In the genomic region with DNA sequence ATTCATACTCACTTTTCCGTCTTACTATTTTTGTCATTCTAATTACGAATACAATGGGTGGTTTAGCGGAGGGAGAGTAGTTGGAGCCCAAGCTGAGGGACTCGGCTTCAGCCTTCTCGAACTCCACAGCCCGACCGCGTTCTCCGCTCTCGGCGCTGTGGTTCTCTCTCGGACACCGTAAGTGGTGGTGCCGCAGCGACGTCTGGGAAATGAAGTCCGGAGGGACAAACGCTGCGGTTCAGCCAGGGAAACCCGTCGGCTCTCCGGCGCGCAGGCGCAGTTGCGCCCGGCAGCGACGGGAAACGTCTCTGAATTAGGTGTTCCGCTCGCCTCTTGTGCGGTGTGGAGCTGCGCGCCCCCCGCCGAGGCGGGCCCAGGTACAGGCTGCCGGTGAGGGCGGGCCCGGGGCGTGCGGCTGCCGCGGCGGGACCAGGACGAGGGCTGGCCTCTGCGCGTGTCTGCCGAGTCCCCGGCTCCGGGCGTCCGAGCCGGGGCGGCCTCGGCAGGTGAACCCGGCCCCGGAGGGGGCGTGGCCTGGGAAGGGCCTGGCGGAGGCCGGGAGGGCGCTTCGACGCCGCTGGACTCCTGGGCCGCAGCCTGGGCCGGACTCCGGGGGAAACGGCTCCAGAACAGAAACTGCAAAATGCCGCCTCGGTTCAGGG, we compare ENCODE assay signal across 8 cellular contexts. TPM values are rescaled to one million over a fixed set of nuclear protein-coding genes. Genes with fewer than 3 reads are reported as not detected.
DNase-seq lines count a peak whose midpoint lies in the region; ATAC-seq and TF ChIP-seq lines count a peak whose summit lies in the region.

A gene (plus strand): TSS at position 277 of the 662 bp plus-strand sequence. CDS start 1,201 bp downstream, outside the sequence.

- 0 to 2% (median 1%) methylated on average over 16 to 72 of the region's 72 CpGs for WGBS in spleen, 5 donors

- H3K27me3 ChIP-seq in spleen (replicated peaks in 1 of 7): no peaks in the 10 kb centered on the region

- peak within 1 kb of the TSS; percentile 77 for H3K4me3 Mint-ChIP-seq in activated CD4-positive, alpha-beta T cell treated with anti-CD3 and anti-CD28 coated beads for 36 hours
- H3K4me3 Mint-ChIP-seq in chondrocyte (ENCODE audit: unreplicated experiment): peak within 1 kb of the TSS; percentile 94

- TF ChIP-seq CTCF in chondrocyte (IDR thresholded peaks at IDR 0.05) (no peak), spleen (IDR thresholded peaks at IDR 0.05 in 8 of 11, conservative IDR thresholded peaks at IDR 0.05 in 3 of 11) (peak in 1 of 11 experiments; percentile 23)

- CTCF ChIA-PET in activated CD4-positive, alpha-beta T cell treated with anti-CD3 and anti-CD28 coated beads for 36 hours (lab: Charles Lee): interaction anchor here (0.6 kb wide), 1 partner anchor 36 kb away, joined by 4 read pairs; no protein-coding TSS in a partner anchor

- peak; percentile 89 for ATAC-seq in HG02884 (IDR thresholded peaks at IDR 0.05; ENCODE audit: unreplicated experiment)
- peak; percentile 97 for ATAC-seq in activated CD4-positive, alpha-beta T cell treated with anti-CD3 and anti-CD28 coated beads for 36 hours

- H3K36me3 ChIP-seq in ES-I3 (ENCODE audit: insufficient read depth, low read length): no peaks in the 10 kb centered on the region; the same call in 1 of the 2 replicates
- peaks cover 9 to 38% (median 30%) of the 10 kb centered on the region in 6 donors for H3K36me3 ChIP-seq in spleen

- peak; percentile 81 for DNase-seq in NCI-H2227 treated with DMSO at 0.1 percent for 48 hours (lab: John Stamatoyannopoulos, UW)
- DNase-seq in activated CD4-positive, alpha-beta T cell treated with anti-CD3 and anti-CD28 coated beads for 36 hours: peak; percentile 96
- peak; percentile 97 for DNase-seq in chondrocyte (ENCODE audit: low spot score)
- DNase-seq in islet precursor cell: peak; percentile 98
- peak; percentile 97 for DNase-seq in spleen
- no peak for DNase-seq in ACHN

- no peaks in the 10 kb centered on the region for H3K27me3 Mint-ChIP-seq in activated CD4-positive, alpha-beta T cell treated with anti-CD3 and anti-CD28 coated beads for 36 hours
- no peaks in the 10 kb centered on the region for H3K27me3 Mint-ChIP-seq in chondrocyte (ENCODE audit: low read depth)

- in situ Hi-C loops in ACHN (cut with HindIII; ENCODE audit: low pct_ligation_motif_present, low pct_unique_long_range_greater_than_20kb, low sequenced_read_pairs): no loop called here

- H3K27ac ChIP-seq in spleen: peak within 1 kb of the TSS; percentile 87 to 96 (median 92)

- H3K9me3 ChIP-seq in ES-I3 (ENCODE audit: control insufficient read depth, insufficient read depth, low read length) (peaks cover 6% of the 10 kb centered on the region; the same call in 1 of the 2 replicates), spleen (peaks cover 7 to 59% (median 42%) of the 10 kb centered on the region in 8 donors)

- intact Hi-C loops in activated CD4-positive, alpha-beta T cell treated with anti-CD3 and anti-CD28 coated beads for 36 hours (cut with DNase I, micrococcal nuclease): loop anchor here (1.0 to 5.0 kb wide), 9 partner anchors 37 to 791 kb away; a partner anchor contains a TSS
- intact Hi-C loops in spleen (cut with DNase I; ENCODE audit: low total_unique reads): no loop called here

- peak within 1 kb of the TSS; percentile 56 to 88 (median 70) for H3K4me3 ChIP-seq in spleen

- POLR2A ChIA-PET in activated CD4-positive, alpha-beta T cell treated with anti-CD3 and anti-CD28 coated beads for 36 hours (lab: Charles Lee): interaction anchor here (0.6 kb wide), 1 partner anchor 164 kb away, joined by 3 read pairs; a partner anchor contains a TSS

- peaks cover 11% of the 10 kb centered on the region for H3K4me1 Mint-ChIP-seq in activated CD4-positive, alpha-beta T cell treated with anti-CD3 and anti-CD28 coated beads for 36 hours
- peaks cover 13% of the 10 kb centered on the region for H3K4me1 Mint-ChIP-seq in chondrocyte (ENCODE audit: low read depth)

- H3K9me3 Mint-ChIP-seq in activated CD4-positive, alpha-beta T cell treated with anti-CD3 and anti-CD28 coated beads for 36 hours (ENCODE audit: low read depth): peaks cover 19% of the 10 kb centered on the region
- peaks cover 24% of the 10 kb centered on the region for H3K9me3 Mint-ChIP-seq in chondrocyte (ENCODE audit: low read depth)

- peak within 1 kb of the TSS; percentile 71 for H3K9ac ChIP-seq in ES-I3 (ENCODE audit: low read depth, low read length)

- H3K27ac Mint-ChIP-seq in activated CD4-positive, alpha-beta T cell treated with anti-CD3 and anti-CD28 coated beads for 36 hours: peak within 1 kb of the TSS; percentile 89
- H3K27ac Mint-ChIP-seq in chondrocyte (ENCODE audit: unreplicated experiment): peak within 1 kb of the TSS; percentile 88

- H3K36me3 Mint-ChIP-seq in activated CD4-positive, alpha-beta T cell treated with anti-CD3 and anti-CD28 coated beads for 36 hours (ENCODE audit: low read depth): peaks cover 41% of the 10 kb centered on the region
- peaks cover 23% of the 10 kb centered on the region for H3K36me3 Mint-ChIP-seq in chondrocyte (ENCODE audit: low read depth)

- peak in 2 of 3 donors; percentile 34 to 42 for TF ChIP-seq POLR2A in spleen (IDR thresholded peaks at IDR 0.05)

- H3K4me1 ChIP-seq in ES-I3 (ENCODE audit: insufficient read depth, low read length) (no peaks in the 10 kb centered on the region), spleen (peaks cover 8 to 21% (median 17%) of the 10 kb centered on the region in 6 donors)

RNA-seq across cellular contexts. Expression of the gene that starts here (rescaled TPM):
- total RNA-seq in activated CD4-positive, alpha-beta T cell treated with anti-CD3 and anti-CD28 coated beads for 36 hours: 1 to 10 TPM; 2.1 to 3.2 TPM
- total RNA-seq in chondrocyte (2.9 to 4.2 TPM (median 4.1 TPM) in 3 replicates), spleen (1 to 10 TPM; 6.0 to 8.2 (median 7.0) TPM)
- polyA plus RNA-seq in spleen: 1 to 10 TPM; 3.1 to 4.5 (median 3.2) TPM
